Comparison of ENCODE assay signal across 21 cellular contexts in genomic region chr12:30652034-30652696, GRCh38.
"Had no signal": no experiment of that assay in that cellular context is flagged by ENCODE, and none has a peak within 500 bp of the region (broad histone marks: within the 10 kb centered on the region; RNA-seq: fewer than 3 reads in every experiment).

No MANE protein-coding gene starts in this region.

- H3K36me3 ChIP-seq: uterus had no signal

- FAIRE-seq: islet of Langerhans, small intestine had no signal

- DNase-seq: effector memory CD8-positive, alpha-beta T cell; gastrocnemius medialis; heart right ventricle; hypothalamus; kidney glomerular epithelial cell; naive thymus-derived CD4-positive, alpha-beta T cell; nephron progenitor cell; posterior cingulate gyrus; sigmoid colon; small intestine; stimulated activated CD4-positive, alpha-beta T cell treated with anti-CD3 and anti-CD28 coated beads, Interleukin-12 subunit alpha, Interleukin-12 subunit beta, amount 100 ng/mL, for 4 hours; stimulated activated naive CD4-positive, alpha-beta T cell; tibial artery; upper lobe of left lung; uterus had no signal

- ATAC-seq: effector memory CD8-positive, alpha-beta T cell; gastrocnemius medialis; heart right ventricle; naive thymus-derived CD4-positive, alpha-beta T cell had no signal

- H3K27ac Mint-ChIP-seq: dendritic cell treated with granulocyte-macrophage colony-stimulating factor and Interleukin-4, amounts not matched to agents 40 ng/mL and 50 ng/mL, for 4 days; nephron progenitor cell had no signal

- H3K4me3 Mint-ChIP-seq: dendritic cell treated with granulocyte-macrophage colony-stimulating factor and Interleukin-4, amounts not matched to agents 40 ng/mL and 50 ng/mL, for 4 days; naive thymus-derived CD4-positive, alpha-beta T cell; nephron progenitor cell had no signal

- H3K9me3 Mint-ChIP-seq: dendritic cell treated with granulocyte-macrophage colony-stimulating factor and Interleukin-4, amounts not matched to agents 40 ng/mL and 50 ng/mL, for 4 days; effector memory CD8-positive, alpha-beta T cell; naive thymus-derived CD4-positive, alpha-beta T cell; nephron progenitor cell had no signal

- H3K27ac ChIP-seq: epithelial cell of prostate, esophagus muscularis mucosa, gastrocnemius medialis, heart right ventricle, neutrophil, right atrium auricular region, sigmoid colon, tibial artery, upper lobe of left lung, uterus had no signal

- H3K9me3 ChIP-seq: esophagus muscularis mucosa, gastrocnemius medialis, heart right ventricle, neutrophil, right atrium auricular region, sigmoid colon, tibial artery, upper lobe of left lung, uterus had no signal

- H3K4me3 ChIP-seq: esophagus muscularis mucosa, gastrocnemius medialis, heart right ventricle, right atrium auricular region, sigmoid colon, tibial artery, upper lobe of left lung, uterus had no signal

- H3K4me1 ChIP-seq: gastrocnemius medialis, right atrium auricular region, tibial artery, upper lobe of left lung, uterus had no signal

- H3K27me3 Mint-ChIP-seq: dendritic cell treated with granulocyte-macrophage colony-stimulating factor and Interleukin-4, amounts not matched to agents 40 ng/mL and 50 ng/mL, for 4 days; effector memory CD8-positive, alpha-beta T cell; naive thymus-derived CD4-positive, alpha-beta T cell had no signal

- H3K27me3 ChIP-seq: esophagus muscularis mucosa, gastrocnemius medialis, heart right ventricle, neutrophil, right atrium auricular region, sigmoid colon, tibial artery, upper lobe of left lung, uterus had no signal

- H3K4me1 Mint-ChIP-seq: nephron progenitor cell had no signal
